Comparison of ENCODE assay signal across 22 cellular contexts in the genomic region with DNA sequence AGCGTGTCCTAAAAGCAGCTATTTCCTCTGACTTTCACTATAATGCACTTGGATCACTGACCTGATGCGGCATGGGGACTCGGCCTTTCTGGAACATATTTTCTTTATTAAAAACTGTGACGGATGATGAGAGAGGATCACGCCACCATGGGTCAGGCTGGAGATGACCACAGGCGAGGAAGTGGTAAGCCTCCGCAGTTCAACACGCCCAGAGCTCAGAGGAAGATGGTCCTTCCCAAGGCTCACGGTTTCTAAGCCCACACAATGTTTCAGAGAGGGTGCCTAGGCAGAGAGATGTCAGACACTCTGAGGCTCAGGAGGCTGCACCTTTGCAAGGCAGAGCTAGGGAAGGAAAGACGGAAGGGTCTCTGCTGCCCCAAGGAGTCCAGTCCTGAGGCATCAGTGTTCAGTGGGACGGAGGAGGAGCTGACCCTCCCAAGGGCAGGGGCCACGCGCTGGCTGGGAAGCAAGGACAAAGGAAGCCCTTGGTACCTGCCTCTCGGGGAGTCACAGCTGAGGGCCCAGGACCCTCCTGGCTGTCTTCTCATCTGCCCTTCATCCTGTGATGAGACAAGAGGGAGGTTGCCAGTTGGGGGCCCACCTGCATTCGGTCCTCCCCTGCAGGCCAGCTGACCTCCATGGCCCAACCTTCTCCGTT. TPM values are rescaled to one million over a fixed set of nuclear protein-coding genes. Genes with fewer than 3 reads are reported as not detected.
DNase-seq lines count a peak whose midpoint lies in the region; ATAC-seq and TF ChIP-seq lines count a peak whose summit lies in the region.
"Had no signal": no experiment of that assay in that cellular context is flagged by ENCODE, and none has a peak within 500 bp of the region (broad histone marks: within the 10 kb centered on the region; RNA-seq: fewer than 3 reads in every experiment).

No MANE protein-coding gene starts in this region.

- H3K36me3 Mint-ChIP-seq in osteocyte (ENCODE audit: unreplicated experiment) = peaks cover 20% of the 10 kb centered on the region
- H3K36me3 Mint-ChIP-seq: CD4-positive, CD25-positive, alpha-beta regulatory T cell had no signal

- H3K4me3 ChIP-seq in BLaER1 treated with 17β-estradiol and CSF1 and Interleukin-3, amounts not matched to agents 10 nM and 100 nM = peak overlapping the region; percentile 30 to 100 (median 52)
- peak overlapping the region; percentile 15 for H3K4me3 ChIP-seq in OCI-LY1 (ENCODE audit: low read depth, low read length, poor library complexity, severe bottlenecking)
- H3K4me3 ChIP-seq: ovary, Peyer's patch, right atrium auricular region, SJSA1 had no signal

- no peaks in the 10 kb centered on the region for H3K27me3 ChIP-seq in BLaER1 treated with 17β-estradiol and CSF1 and Interleukin-3, amounts not matched to agents 10 nM and 100 nM
- H3K27me3 ChIP-seq in OCI-LY1 (ENCODE audit: insufficient read depth, low read length) = no peaks in the 10 kb centered on the region
- H3K27me3 ChIP-seq: ovary, Peyer's patch, right atrium auricular region, SJSA1 had no signal

- TF ChIP-seq CTCF in OCI-LY1 (IDR thresholded peaks at IDR 0.05; ENCODE audit: low read length) (no peak), osteocyte (IDR thresholded peaks at IDR 0.05) (no peak)

- peak overlapping the region; percentile 35 to 99 (median 81); a peak in 21 of 22 replicates for H3K27ac ChIP-seq in BLaER1 treated with 17β-estradiol and CSF1 and Interleukin-3, amounts not matched to agents 10 nM and 100 nM
- peak overlapping the region; percentile 98 for H3K27ac ChIP-seq in OCI-LY1 (ENCODE audit: low read depth, low read length, poor library complexity, severe bottlenecking)
- H3K27ac ChIP-seq: ovary, right atrium auricular region, SJSA1 had no signal

- peak overlapping the region; percentile 64 to 80 (median 73) for H3K9ac ChIP-seq in BLaER1 treated with 17β-estradiol and CSF1 and Interleukin-3, amounts not matched to agents 10 nM and 100 nM
- peak overlapping the region; percentile 18; the same call in 1 of the 2 replicates for H3K9ac ChIP-seq in OCI-LY1 (ENCODE audit: low read length)

- DNase-seq in fibroblast of gingiva (ENCODE audit: low read depth) (peak; percentile 69), osteocyte (ENCODE audit: extremely low spot score, unreplicated experiment) (no peak), iPS-NIHi7 (ENCODE audit: extremely low spot score) (no peak), DMS53 treated with DMSO at 0.1 percent for 48 hours (lab: John Stamatoyannopoulos, UW; ENCODE audit: unreplicated experiment) (no peak)
- DNase-seq: activated CD4-positive, alpha-beta T cell treated with anti-CD3 and anti-CD28 coated beads for 36 hours; activated naive CD4-positive, alpha-beta T cell treated with anti-CD3 and anti-CD28 coated beads for 36 hours; activated T-cell treated with anti-CD3 and anti-CD28 coated beads, Interleukin-2, amount 50 U/mL, for 72 hours; CD4-positive, CD25-positive, alpha-beta regulatory T cell; erythroblast; NCI-H1105 treated with DMSO at 0.1 percent for 48 hours; NCI-H2081 treated with DMSO at 0.1 percent for 48 hours; NCI-H446; ovary; Peyer's patch had no signal

- H3K9me2 ChIP-seq in OCI-LY1 (ENCODE audit: low read depth, low read length) = no peaks in the 10 kb centered on the region

- ATAC-seq in GM21717 (IDR thresholded peaks at IDR 0.05; ENCODE audit: unreplicated experiment) = no peak
- no peak for ATAC-seq in HG03108 (IDR thresholded peaks at IDR 0.05; ENCODE audit: unreplicated experiment)
- ATAC-seq: activated CD4-positive, alpha-beta T cell treated with anti-CD3 and anti-CD28 coated beads for 36 hours; activated T-cell treated with anti-CD3 and anti-CD28 coated beads, Interleukin-2, amount 50 U/mL, for 72 hours had no signal

- H3K79me2 ChIP-seq in OCI-LY1 (ENCODE audit: insufficient read depth, low read length) = no peaks in the 10 kb centered on the region

- H4K20me1 ChIP-seq in BLaER1 treated with 17β-estradiol and CSF1 and Interleukin-3, amounts not matched to agents 10 nM and 100 nM = peaks cover 12 to 100% (median 82%) of the 10 kb centered on the region in 11 experiments; a peak in 21 of 22 replicates
- no peaks in the 10 kb centered on the region for H4K20me1 ChIP-seq in OCI-LY1 (ENCODE audit: insufficient read depth, low read length)

- H3K27ac Mint-ChIP-seq in osteocyte (ENCODE audit: unreplicated experiment) = peak overlapping the region; percentile 14
- H3K27ac Mint-ChIP-seq: activated CD4-positive, alpha-beta T cell treated with anti-CD3 and anti-CD28 coated beads for 36 hours; activated naive CD4-positive, alpha-beta T cell treated with anti-CD3 and anti-CD28 coated beads for 36 hours; activated T-cell treated with anti-CD3 and anti-CD28 coated beads, Interleukin-2, amount 50 U/mL, for 72 hours had no signal

- H2AFZ ChIP-seq in OCI-LY1 (ENCODE audit: low read length) = no peak overlapping the region

- H3K27me3 Mint-ChIP-seq in osteocyte (ENCODE audit: unreplicated experiment) = no peaks in the 10 kb centered on the region
- H3K27me3 Mint-ChIP-seq: memory B cell had no signal

- H3K36me3 ChIP-seq in BLaER1 treated with 17β-estradiol and CSF1 and Interleukin-3, amounts not matched to agents 10 nM and 100 nM = peaks cover 11 to 85% (median 30%) of the 10 kb centered on the region in 11 experiments; a peak in 21 of 22 replicates
- H3K36me3 ChIP-seq in OCI-LY1 (ENCODE audit: insufficient read depth, low read length) = peaks cover 7% of the 10 kb centered on the region; the same call in 1 of the 2 replicates
- H3K36me3 ChIP-seq: ovary, Peyer's patch, right atrium auricular region, SJSA1 had no signal

- H3K4me1 ChIP-seq in BLaER1 treated with 17β-estradiol and CSF1 and Interleukin-3, amounts not matched to agents 10 nM and 100 nM = peaks cover 98 to 100% (median 99%) of the 10 kb centered on the region in 10 experiments
- H3K4me1 ChIP-seq in OCI-LY1 (ENCODE audit: insufficient read depth, low read length, severe bottlenecking) = peaks cover 98% of the 10 kb centered on the region
- H3K4me1 ChIP-seq: right atrium auricular region, SJSA1 had no signal

- H3K4me1 Mint-ChIP-seq in osteocyte (ENCODE audit: unreplicated experiment) = peaks cover 54% of the 10 kb centered on the region
- H3K4me1 Mint-ChIP-seq: activated CD4-positive, alpha-beta T cell treated with anti-CD3 and anti-CD28 coated beads for 36 hours; CD4-positive, CD25-positive, alpha-beta regulatory T cell; central memory CD8-positive, alpha-beta T cell had no signal

- no peaks in the 10 kb centered on the region for H3F3A ChIP-seq in OCI-LY1 (ENCODE audit: insufficient read depth, low read length)

- H3K4me2 ChIP-seq in BLaER1 treated with 17β-estradiol and CSF1 and Interleukin-3, amounts not matched to agents 10 nM and 100 nM = peak overlapping the region; percentile 91 to 100 (median 97)
- H3K4me2 ChIP-seq in OCI-LY1 (ENCODE audit: low read length) = peak overlapping the region; percentile 40

- H3K9me3 ChIP-seq in BLaER1 treated with 17β-estradiol and CSF1 and Interleukin-3, amounts not matched to agents 10 nM and 100 nM (replicated peaks in 1 of 11) = peaks cover 0 to 5% (median 0%) of the 10 kb centered on the region in 11 experiments; a peak in 3 of 22 replicates
- no peaks in the 10 kb centered on the region for H3K9me3 ChIP-seq in OCI-LY1 (ENCODE audit: low read length)
- H3K9me3 ChIP-seq: ovary, Peyer's patch, right atrium auricular region, SJSA1 had no signal

- H3K9me3 Mint-ChIP-seq in osteocyte (ENCODE audit: unreplicated experiment) = no peaks in the 10 kb centered on the region
- H3K9me3 Mint-ChIP-seq: activated naive CD4-positive, alpha-beta T cell treated with anti-CD3 and anti-CD28 coated beads for 36 hours; activated T-cell treated with anti-CD3 and anti-CD28 coated beads, Interleukin-2, amount 50 U/mL, for 72 hours; central memory CD8-positive, alpha-beta T cell; memory B cell had no signal

- H3K4me3 Mint-ChIP-seq in osteocyte (ENCODE audit: unreplicated experiment) = no peak overlapping the region
- H3K4me3 Mint-ChIP-seq: activated CD4-positive, alpha-beta T cell treated with anti-CD3 and anti-CD28 coated beads for 36 hours; activated naive CD4-positive, alpha-beta T cell treated with anti-CD3 and anti-CD28 coated beads for 36 hours; activated T-cell treated with anti-CD3 and anti-CD28 coated beads, Interleukin-2, amount 50 U/mL, for 72 hours; CD4-positive, CD25-positive, alpha-beta regulatory T cell; central memory CD8-positive, alpha-beta T cell; memory B cell had no signal

RNA-seq across cellular contexts. Expression of a gene that starts 9.5 kb away (rescaled TPM):
- total RNA-seq in osteocyte = 66.3 and 73.6 TPM in 2 replicates
